ENCODE assay signal across 17 cellular contexts in genomic region chr15:95375281-95375680, GRCh38.
A peak's percentile ranks its signal among the peaks of the same experiment; 100 is the strongest.
DNase-seq lines count a peak whose midpoint lies in the region; ATAC-seq and TF ChIP-seq lines count a peak whose summit lies in the region.
"Had no signal": no experiment of that assay in that cellular context is flagged by ENCODE, and none has a peak within 500 bp of the region (broad histone marks: within the 10 kb centered on the region; RNA-seq: fewer than 3 reads in every experiment).

No MANE protein-coding gene starts in this region.

- no TSS peak for BruUV-seq in Caco-2 (replicated peaks; lab: Mats Ljungman, UMichigan)

- no peak for TF ChIP-seq CTCF in fibroblast of mammary gland (conservative IDR thresholded peaks at IDR 0.05; ENCODE audit: control insufficient read depth, insufficient read depth, low read depth, low read length)
- no peak for TF ChIP-seq CTCF in nephron (IDR thresholded peaks at IDR 0.05; ENCODE audit: unreplicated experiment in 3 of 3)
- no peak for TF ChIP-seq CTCF in Caco-2 (IDR thresholded peaks at IDR 0.05; ENCODE audit: insufficient read depth in 1 of 2, low read depth in 1 of 2, low read length in 1 of 2, severe bottlenecking in 1 of 2, unreplicated experiment in 1 of 2)

- H3K4me3 ChIP-seq in fibroblast of mammary gland (ENCODE audit: control insufficient read depth, low read depth, low read length) (no peak overlapping the region), Caco-2 (ENCODE audit: low read depth, low read length) (no peak overlapping the region)
- H3K4me3 ChIP-seq: GM12878, GM23338 had no signal

- no peaks in the 10 kb centered on the region for H3K27me3 ChIP-seq in Caco-2 (replicated peaks; ENCODE audit: control insufficient read depth, insufficient read depth, low read length)

- POLR2A ChIA-PET in Caco-2 (lab: Charles Lee): no interaction called here

- no peaks in the 10 kb centered on the region for H3K4me1 ChIP-seq in Caco-2

- peaks cover 2% of the 10 kb centered on the region for H3K9me3 Mint-ChIP-seq in nephron
- no peaks in the 10 kb centered on the region for H3K9me3 Mint-ChIP-seq in Caco-2 (ENCODE audit: unreplicated experiment)
- H3K9me3 Mint-ChIP-seq: GM23338, H9 had no signal

- H3K27me3 Mint-ChIP-seq in nephron (ENCODE audit: low read depth) (no peaks in the 10 kb centered on the region), Caco-2 (ENCODE audit: insufficient read depth, unreplicated experiment) (peaks cover 2% of the 10 kb centered on the region)

- H3K4me1 Mint-ChIP-seq in nephron: peaks cover 15% of the 10 kb centered on the region
- no peaks in the 10 kb centered on the region for H3K4me1 Mint-ChIP-seq in Caco-2 (ENCODE audit: low read depth, unreplicated experiment)
- H3K4me1 Mint-ChIP-seq: CD4-positive, alpha-beta memory T cell; GM23338; H9 had no signal

- no peaks in the 10 kb centered on the region for H3K36me3 Mint-ChIP-seq in nephron (ENCODE audit: low read depth)
- H3K36me3 Mint-ChIP-seq in Caco-2 (ENCODE audit: insufficient read depth, unreplicated experiment): no peaks in the 10 kb centered on the region
- H3K36me3 Mint-ChIP-seq: CD4-positive, alpha-beta memory T cell had no signal

- no peaks in the 10 kb centered on the region for H3K9me3 ChIP-seq in Caco-2

- intact Hi-C loops in Caco-2 (cut with micrococcal nuclease; ENCODE audit: unreplicated experiment): no loop called here

- no peak overlapping the region for H3K4me3 Mint-ChIP-seq in nephron
- no peak overlapping the region for H3K4me3 Mint-ChIP-seq in Caco-2 (ENCODE audit: unreplicated experiment)
- H3K4me3 Mint-ChIP-seq: CD4-positive, alpha-beta memory T cell; GM23338; H9 had no signal

- CTCF ChIA-PET in Caco-2 (lab: Charles Lee): no interaction called here

- DNase-seq in dermis blood vessel endothelial cell (peak; percentile 30), fibroblast of mammary gland (ENCODE audit: low read depth) (peak; percentile 2), Caco-2 (no peak)
- no peak for DNase-seq in activated CD4-positive, alpha-beta T cell treated with anti-CD3 and anti-CD28 coated beads for 4 hours
- DNase-seq: C1 segment of cervical spinal cord; CD4-positive, alpha-beta memory T cell; COR-L47; DMS153; DND-41; EL; GDM1; H9 had no signal

- H3K27ac Mint-ChIP-seq in nephron: peak overlapping the region; percentile 37 to 97 (median 88)
- H3K27ac Mint-ChIP-seq in Caco-2 (ENCODE audit: unreplicated experiment): no peak overlapping the region
- H3K27ac Mint-ChIP-seq: CD4-positive, alpha-beta memory T cell; GM23338; H9 had no signal

- no peak for ATAC-seq in HG03095 (IDR thresholded peaks at IDR 0.05; ENCODE audit: unreplicated experiment)
- ATAC-seq: GM12878, GM23338, HCT116 had no signal

- no peaks in the 10 kb centered on the region for H3K36me3 ChIP-seq in Caco-2 (ENCODE audit: control insufficient read depth, insufficient read depth, low read length)

Comparison
In these comparisons a context has a peak if more than half of its experiments do, and no peak if none do; other contexts are left out.
1. DNase-seq: peak in dermis blood vessel endothelial cell (single experiment) and fibroblast of mammary gland (single experiment); none in Caco-2 (0 of 2) and activated CD4-positive, alpha-beta T cell treated with anti-CD3 and anti-CD28 coated beads for 4 hours (0 of 2).